ENCODE assay signal across 8 cellular contexts in genomic region chr1:224116131-224116530, GRCh38. TPM values are rescaled to one million over a fixed set of nuclear protein-coding genes. Genes with fewer than 3 reads are reported as not detected.
DNase-seq lines count a peak whose midpoint lies in the region; FAIRE-seq and TF ChIP-seq lines count a peak whose summit lies in the region.

No MANE protein-coding gene starts in this region.

- H3K9me3 ChIP-seq in parathyroid adenoma (ENCODE audit: control insufficient read depth, low read length), result no peaks in the 10 kb centered on the region

- H3K4me3 ChIP-seq in fibroblast of villous mesenchyme (ENCODE audit: low read depth, low read length), result no peak overlapping the region
- peak overlapping the region; percentile 9 for H3K4me3 ChIP-seq in parathyroid adenoma (ENCODE audit: low read depth, low read length)

- H3K4me1 ChIP-seq in parathyroid adenoma, result no peaks in the 10 kb centered on the region

- H3K79me2 ChIP-seq in parathyroid adenoma, result peaks cover 12% of the 10 kb centered on the region

- no peak overlapping the region for H2AFZ ChIP-seq in parathyroid adenoma

- no peak overlapping the region for H3K27ac ChIP-seq in parathyroid adenoma

- peak; percentile 46 for TF ChIP-seq CTCF in fibroblast of villous mesenchyme (IDR thresholded peaks at IDR 0.05; ENCODE audit: insufficient read depth, low read depth, low read length)
- peak; percentile 41 for TF ChIP-seq CTCF in parathyroid adenoma (IDR thresholded peaks at IDR 0.05)

- H3K36me3 ChIP-seq in parathyroid adenoma (ENCODE audit: control insufficient read depth, insufficient read depth, low read length), result no peaks in the 10 kb centered on the region

- no peaks in the 10 kb centered on the region for H3K27me3 ChIP-seq in parathyroid adenoma (ENCODE audit: control insufficient read depth, insufficient read depth, low read length)

- no peak overlapping the region for H3K9ac ChIP-seq in parathyroid adenoma

- FAIRE-seq in TTC549 (lab: Jason Lieb, UNC), result peak; percentile 98

- H3K4me2 ChIP-seq in parathyroid adenoma (ENCODE audit: low read length), result peak overlapping the region; percentile 34

- DNase-seq in EH (ENCODE audit: low read depth) (peak; percentile 59), HCEC 1CT (peak; percentile 75), NCI-H2029 (lab: John Stamatoyannopoulos, UW) (peak; percentile 35), fibroblast of villous mesenchyme (ENCODE audit: low read depth) (peak; percentile 69), amniotic stem cell (lab: John Stamatoyannopoulos, UW) (no peak)
- DNase-seq in stimulated activated CD4-positive, alpha-beta T cell treated with anti-CD3 and anti-CD28 coated beads, Interleukin-4, amount 100 ng/mL, for 24 hours, result no peak

RNA-seq across cellular contexts. Expression of gene FBXO28, which starts 2.2 kb away (rescaled TPM):
- total RNA-seq in fibroblast of villous mesenchyme, result 27.4 and 41.5 TPM in 2 replicates

Comparison
In these comparisons a context has a peak if more than half of its experiments do, and no peak if none do; other contexts are left out.
1. DNase-seq: peak in EH (single experiment), HCEC 1CT (single experiment), NCI-H2029 (single experiment) and fibroblast of villous mesenchyme (single experiment); none in amniotic stem cell (single experiment) and stimulated activated CD4-positive, alpha-beta T cell treated with anti-CD3 and anti-CD28 coated beads, Interleukin-4, amount 100 ng/mL, for 24 hours (single experiment).